In genomic region chr9:27566118-27566517, GRCh38 we compare ENCODE assay signal across 24 cellular contexts. TPM values are rescaled to one million over a fixed set of nuclear protein-coding genes. Genes with fewer than 3 reads are reported as not detected.
DNase-seq lines count a peak whose midpoint lies in the region; ATAC-seq and TF ChIP-seq lines count a peak whose summit lies in the region.
"Had no signal": no experiment of that assay in that cellular context is flagged by ENCODE, and none has a peak within 500 bp of the region (broad histone marks: within the 10 kb centered on the region; RNA-seq: fewer than 3 reads in every experiment).

No MANE protein-coding gene starts in this region.

- H3K4me1 ChIP-seq in adipocyte (ENCODE audit: control insufficient read depth, insufficient read depth, low read length) = peaks cover 16% of the 10 kb centered on the region
- H3K4me1 ChIP-seq in right lobe of liver = peaks cover 0 to 17% (median 2%) of the 10 kb centered on the region in 4 donors
- H3K4me1 ChIP-seq: BLaER1 had no signal

- H3K27ac Mint-ChIP-seq in CD14-positive monocyte = peak overlapping the region; percentile 35 to 96 (median 87)
- H3K27ac Mint-ChIP-seq: HFFc6 had no signal

- TF ChIP-seq POLR2A in right lobe of liver (IDR thresholded peaks at IDR 0.05) (no peak), erythroblast (IDR thresholded peaks at IDR 0.05; ENCODE audit: low read length) (no peak)

- intact Hi-C loops in CD14-positive monocyte (cut with micrococcal nuclease) (no loop called here), right lobe of liver (cut with DNase I) (no loop called here)

- peak overlapping the region in 2 of 3 donors; percentile 36 to 54 for H3K27ac ChIP-seq in right lobe of liver
- H3K27ac ChIP-seq: BLaER1, HL-60, SK-N-MC had no signal

- H3K36me3 ChIP-seq in adipocyte (ENCODE audit: control insufficient read depth, insufficient read depth, low read length, severe bottlenecking) (peaks cover 16% of the 10 kb centered on the region), right lobe of liver (peaks cover 0 to 9% (median 0%) of the 10 kb centered on the region in 4 donors)

- H3K4me3 ChIP-seq in adipocyte (ENCODE audit: low read length) (peak overlapping the region; percentile 23), right lobe of liver (no peak overlapping the region)
- H3K4me3 ChIP-seq: BLaER1, SK-N-MC had no signal

- ATAC-seq in right lobe of liver = peak; percentile 89 to 98 (median 92)

- H3K9ac ChIP-seq in adipocyte (ENCODE audit: low read length) = no peak overlapping the region
- H3K9ac ChIP-seq: BLaER1 had no signal

- H3K9me3 Mint-ChIP-seq in CD14-positive monocyte = peaks cover 0 to 4% (median 0%) of the 10 kb centered on the region in 7 donors
- H3K9me3 Mint-ChIP-seq: HFFc6 had no signal

- DNase-seq in CD14-positive monocyte (ENCODE audit: low spot score) (no peak), adipocyte (ENCODE audit: low read depth) (peak; percentile 22), fibroblast of peridontal ligament (ENCODE audit: extremely low read depth) (peak; percentile 26), right lobe of liver (no peak), AG08395 (ENCODE audit: low spot score) (no peak), erythroblast (lab: John Stamatoyannopoulos, UW) (no peak), NCI-H187 (lab: John Stamatoyannopoulos, UW) (no peak), middle frontal gyrus (ENCODE audit: extremely low spot score, low spot score) (no peak)
- DNase-seq: DMS79 treated with DMSO at 0.1 percent for 48 hours, H7, HFFc6, IMR-90, NCI-H1105, NCI-H2081 treated with DMSO at 0.1 percent for 48 hours, NCI-H510A treated with DMSO at 0.1 percent for 48 hours, NCI-H774, Right ventricle myocardium superior had no signal

- peaks cover 51 to 61% of the 10 kb centered on the region in 2 donors for H3K36me3 Mint-ChIP-seq in CD14-positive monocyte

- H3K27me3 Mint-ChIP-seq in CD14-positive monocyte (ENCODE audit: low read depth in 3 of 3) = peaks cover 0 to 4% (median 0%) of the 10 kb centered on the region in 3 donors

- no peak for TF ChIP-seq CTCF in CD14-positive monocyte (IDR thresholded peaks at IDR 0.05)
- TF ChIP-seq CTCF in right lobe of liver (IDR thresholded peaks at IDR 0.05) = no peak

- peaks cover 73% of the 10 kb centered on the region for H3K4me1 Mint-ChIP-seq in CD14-positive monocyte

- 50% methylated on average over 1 of the region's 1 CpG for WGBS in right lobe of liver (ENCODE audit: insufficient coverage, low coverage, low lambda C conversion rate, missing lambda C conversion rate)

- no peaks in the 10 kb centered on the region for H3K27me3 ChIP-seq in adipocyte (replicated peaks; ENCODE audit: control insufficient read depth, insufficient read depth, low read length)
- H3K27me3 ChIP-seq in right lobe of liver = no peaks in the 10 kb centered on the region
- H3K27me3 ChIP-seq: BLaER1 had no signal

- no peaks in the 10 kb centered on the region for H3K9me3 ChIP-seq in adipocyte (ENCODE audit: control insufficient read depth, low read length)
- H3K9me3 ChIP-seq in right lobe of liver = no peaks in the 10 kb centered on the region
- H3K9me3 ChIP-seq: BLaER1 had no signal

- peak overlapping the region in 1 of 2 donors; percentile 42 for H3K4me3 Mint-ChIP-seq in CD14-positive monocyte
- H3K4me3 Mint-ChIP-seq: HFFc6 had no signal

RNA-seq across cellular contexts. Expression of gene C9orf72, which starts 7.2 kb away (rescaled TPM):
- polyA plus RNA-seq in CD14-positive monocyte = 100 to 1,000 TPM; 105 to 128 TPM
- 1 to 10 TPM; 4.9 to 7.7 (median 6.8) TPM for total RNA-seq in right lobe of liver

RNA-seq across cellular contexts. Expression of gene MOB3B, which starts 36.5 kb away (rescaled TPM):
- polyA plus RNA-seq in CD14-positive monocyte = 1 to 10 TPM; 1.2 to 1.4 TPM
- total RNA-seq in right lobe of liver = 1 to 10 TPM; 1.0 to 2.4 (median 1.7) TPM
- total RNA-seq: G401, HFFc6 had no signal

RNA-seq across cellular contexts. Expression of gene IFNK, which starts 42.0 kb away (rescaled TPM):
- not detected for polyA plus RNA-seq in CD14-positive monocyte
- total RNA-seq in right lobe of liver = not detected
- total RNA-seq: G401, H7, HFFc6, HT1080, IMR-90, MCF 10A, OCI-LY7, Right ventricle myocardium superior had no signal
- polyA plus RNA-seq: IMR-90 had no signal

Comparison
In these comparisons a context has a peak if more than half of its experiments do, and no peak if none do; other contexts are left out.
1. DNase-seq: peak in adipocyte (single experiment) and fibroblast of peridontal ligament (single experiment); none in CD14-positive monocyte (single experiment), right lobe of liver (0 of 3), AG08395 (single experiment), erythroblast (0 of 2), NCI-H187 (0 of 2) and middle frontal gyrus (single experiment).